1 cellular context compared by ENCODE assay signal in the genomic region with DNA sequence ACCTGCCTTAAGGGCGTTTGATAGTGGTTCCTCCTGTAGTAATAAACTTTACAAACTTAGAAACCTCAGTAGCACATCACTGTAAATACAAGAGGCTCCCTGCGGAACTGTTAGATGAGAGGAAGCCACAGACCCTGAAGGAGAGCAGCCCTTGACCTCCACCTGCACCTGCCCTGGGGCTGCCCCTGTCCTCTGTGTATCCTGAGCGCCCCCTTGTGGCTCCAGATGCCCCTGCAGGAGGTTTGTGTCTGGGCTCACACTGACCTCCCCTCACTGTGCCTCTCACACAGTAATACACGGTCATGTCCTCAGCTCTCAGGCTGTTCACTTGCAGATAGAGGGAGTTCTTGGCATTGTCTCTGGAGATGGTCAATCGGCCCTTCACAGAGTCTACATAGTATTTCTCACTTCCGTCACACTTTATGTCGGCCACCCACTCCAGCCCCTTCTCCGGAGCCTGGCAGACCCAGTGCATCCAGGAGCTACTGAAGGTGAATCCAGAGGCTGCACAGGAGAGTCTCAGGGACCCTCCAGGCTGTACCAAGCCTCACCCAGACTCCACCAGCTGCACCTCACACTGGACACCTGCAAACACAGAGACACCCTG.
TF ChIP-seq lines count a peak whose summit lies in the region.

No MANE protein-coding gene starts in this region.

TF ChIP-seq in GM12878, 131 proteins besides CTCF, POLR2A, EP300 and RAD21 (continued from another document):
- TF ChIP-seq, protein P1, sequence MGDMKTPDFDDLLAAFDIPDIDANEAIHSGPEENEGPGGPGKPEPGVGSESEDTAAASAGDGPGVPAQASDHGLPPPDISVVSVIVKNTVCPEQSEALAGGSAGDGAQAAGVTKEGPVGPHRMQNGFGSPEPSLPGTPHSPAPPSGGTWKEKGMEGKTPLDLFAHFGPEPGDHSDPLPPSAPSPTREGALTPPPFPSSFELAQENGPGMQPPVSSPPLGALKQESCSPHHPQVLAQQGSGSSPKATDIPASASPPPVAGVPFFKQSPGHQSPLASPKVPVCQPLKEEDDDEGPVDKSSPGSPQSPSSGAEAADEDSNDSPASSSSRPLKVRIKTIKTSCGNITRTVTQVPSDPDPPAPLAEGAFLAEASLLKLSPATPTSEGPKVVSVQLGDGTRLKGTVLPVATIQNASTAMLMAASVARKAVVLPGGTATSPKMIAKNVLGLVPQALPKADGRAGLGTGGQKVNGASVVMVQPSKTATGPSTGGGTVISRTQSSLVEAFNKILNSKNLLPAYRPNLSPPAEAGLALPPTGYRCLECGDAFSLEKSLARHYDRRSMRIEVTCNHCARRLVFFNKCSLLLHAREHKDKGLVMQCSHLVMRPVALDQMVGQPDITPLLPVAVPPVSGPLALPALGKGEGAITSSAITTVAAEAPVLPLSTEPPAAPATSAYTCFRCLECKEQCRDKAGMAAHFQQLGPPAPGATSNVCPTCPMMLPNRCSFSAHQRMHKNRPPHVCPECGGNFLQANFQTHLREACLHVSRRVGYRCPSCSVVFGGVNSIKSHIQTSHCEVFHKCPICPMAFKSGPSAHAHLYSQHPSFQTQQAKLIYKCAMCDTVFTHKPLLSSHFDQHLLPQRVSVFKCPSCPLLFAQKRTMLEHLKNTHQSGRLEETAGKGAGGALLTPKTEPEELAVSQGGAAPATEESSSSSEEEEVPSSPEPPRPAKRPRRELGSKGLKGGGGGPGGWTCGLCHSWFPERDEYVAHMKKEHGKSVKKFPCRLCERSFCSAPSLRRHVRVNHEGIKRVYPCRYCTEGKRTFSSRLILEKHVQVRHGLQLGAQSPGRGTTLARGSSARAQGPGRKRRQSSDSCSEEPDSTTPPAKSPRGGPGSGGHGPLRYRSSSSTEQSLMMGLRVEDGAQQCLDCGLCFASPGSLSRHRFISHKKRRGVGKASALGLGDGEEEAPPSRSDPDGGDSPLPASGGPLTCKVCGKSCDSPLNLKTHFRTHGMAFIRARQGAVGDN (IDR thresholded peaks at IDR 0.05) = no peak
- TF ChIP-seq PML (IDR thresholded peaks at IDR 0.05; ENCODE audit: low read length) (no peak), RUNX3 (IDR thresholded peaks at IDR 0.05; ENCODE audit: low read length) (peak; percentile 10; the same call in 1 of the 2 replicates), CHD2 (IDR thresholded peaks at IDR 0.05; ENCODE audit: borderline replicate concordance, low read depth, low read length) (no peak), YY1 (IDR thresholded peaks at IDR 0.05; ENCODE audit: low read depth, low read length) (0 out of 2 replicates have a peak, but pooled peaks have one; percentile 42), JUND (IDR thresholded peaks at IDR 0.05; ENCODE audit: low read depth, low read length) (no peak), NR2F1 (conservative IDR thresholded peaks at IDR 0.05) (peak; percentile 50; the same call in 1 of the 2 replicates)
- TF ChIP-seq, protein P2, sequence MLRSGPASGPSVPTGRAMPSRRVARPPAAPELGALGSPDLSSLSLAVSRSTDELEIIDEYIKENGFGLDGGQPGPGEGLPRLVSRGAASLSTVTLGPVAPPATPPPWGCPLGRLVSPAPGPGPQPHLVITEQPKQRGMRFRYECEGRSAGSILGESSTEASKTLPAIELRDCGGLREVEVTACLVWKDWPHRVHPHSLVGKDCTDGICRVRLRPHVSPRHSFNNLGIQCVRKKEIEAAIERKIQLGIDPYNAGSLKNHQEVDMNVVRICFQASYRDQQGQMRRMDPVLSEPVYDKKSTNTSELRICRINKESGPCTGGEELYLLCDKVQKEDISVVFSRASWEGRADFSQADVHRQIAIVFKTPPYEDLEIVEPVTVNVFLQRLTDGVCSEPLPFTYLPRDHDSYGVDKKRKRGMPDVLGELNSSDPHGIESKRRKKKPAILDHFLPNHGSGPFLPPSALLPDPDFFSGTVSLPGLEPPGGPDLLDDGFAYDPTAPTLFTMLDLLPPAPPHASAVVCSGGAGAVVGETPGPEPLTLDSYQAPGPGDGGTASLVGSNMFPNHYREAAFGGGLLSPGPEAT (IDR thresholded peaks at IDR 0.05; ENCODE audit: low read depth) = no peak
- TF ChIP-seq, protein P3, sequence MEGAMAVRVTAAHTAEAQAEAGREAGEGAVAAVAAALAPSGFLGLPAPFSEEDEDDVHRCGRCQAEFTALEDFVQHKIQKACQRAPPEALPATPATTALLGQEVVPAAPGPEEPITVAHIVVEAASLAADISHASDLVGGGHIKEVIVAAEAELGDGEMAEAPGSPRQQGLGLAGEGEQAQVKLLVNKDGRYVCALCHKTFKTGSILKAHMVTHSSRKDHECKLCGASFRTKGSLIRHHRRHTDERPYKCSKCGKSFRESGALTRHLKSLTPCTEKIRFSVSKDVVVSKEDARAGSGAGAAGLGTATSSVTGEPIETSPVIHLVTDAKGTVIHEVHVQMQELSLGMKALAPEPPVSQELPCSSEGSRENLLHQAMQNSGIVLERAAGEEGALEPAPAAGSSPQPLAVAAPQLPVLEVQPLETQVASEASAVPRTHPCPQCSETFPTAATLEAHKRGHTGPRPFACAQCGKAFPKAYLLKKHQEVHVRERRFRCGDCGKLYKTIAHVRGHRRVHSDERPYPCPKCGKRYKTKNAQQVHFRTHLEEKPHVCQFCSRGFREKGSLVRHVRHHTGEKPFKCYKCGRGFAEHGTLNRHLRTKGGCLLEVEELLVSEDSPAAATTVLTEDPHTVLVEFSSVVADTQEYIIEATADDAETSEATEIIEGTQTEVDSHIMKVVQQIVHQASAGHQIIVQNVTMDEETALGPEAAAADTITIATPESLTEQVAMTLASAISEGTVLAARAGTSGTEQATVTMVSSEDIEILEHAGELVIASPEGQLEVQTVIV (IDR thresholded peaks at IDR 0.05; ENCODE audit: borderline replicate concordance, partially characterized antibody) = no peak
